ENCODE assay signal across 8 cellular contexts in the genomic region with DNA sequence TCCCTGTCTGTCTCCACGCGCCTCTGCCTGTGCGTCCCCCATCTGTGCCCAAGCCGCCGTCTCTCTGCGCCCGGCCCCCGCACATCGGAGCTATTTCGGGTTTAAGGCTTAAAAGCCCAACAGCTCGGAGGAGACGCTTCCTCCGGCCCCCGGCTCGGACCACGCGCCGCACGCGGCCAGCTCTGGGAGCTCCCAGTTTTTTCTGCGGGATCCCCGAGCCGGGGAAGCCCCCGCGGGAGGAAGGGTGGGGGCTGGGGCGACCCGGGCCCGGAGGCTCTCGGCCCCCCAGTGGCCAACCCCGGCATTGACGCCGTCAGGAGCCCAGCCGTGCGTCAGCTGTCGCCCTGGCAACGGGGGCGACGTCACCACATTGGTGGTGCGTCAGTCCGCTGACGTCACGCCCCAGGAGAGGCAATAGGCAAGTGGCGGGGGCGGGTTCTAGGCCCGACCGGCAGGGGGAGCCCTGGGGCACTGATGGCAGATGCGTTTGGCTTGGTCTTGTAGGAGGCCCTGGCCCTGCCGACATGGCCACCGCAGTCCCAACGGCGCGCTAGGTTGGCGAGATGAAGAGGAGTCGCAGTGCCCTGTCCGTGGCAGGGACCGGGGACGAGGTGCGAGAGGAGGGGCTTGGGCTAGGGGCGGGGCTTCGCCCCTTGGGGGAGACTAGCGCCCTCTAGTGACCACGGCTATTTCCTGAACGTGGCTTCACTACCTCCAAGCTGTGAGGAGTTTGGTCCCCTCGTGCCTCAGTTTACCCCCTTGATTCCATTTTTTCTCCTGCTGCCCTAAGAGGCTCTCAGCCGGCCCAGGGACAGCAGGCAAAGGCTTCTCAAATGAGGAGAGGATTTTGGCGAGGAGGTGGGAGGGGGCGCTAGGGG. TPM values are rescaled to one million over a fixed set of nuclear protein-coding genes. Genes with fewer than 3 reads are reported as not detected.
A peak's percentile ranks its signal among the peaks of the same experiment; 100 is the strongest.
DNase-seq lines count a peak whose midpoint lies in the region; ATAC-seq, FAIRE-seq and TF ChIP-seq lines count a peak whose summit lies in the region.

No MANE protein-coding gene starts in this region.

- WGBS in H1 (ENCODE audit: extremely low coverage in 1 of 2, insufficient coverage in 1 of 2, insufficient read length in 1 of 2, insufficient replicate concordance in 2 of 2, low coverage in 1 of 2, low lambda C conversion rate in 2 of 2, missing lambda C conversion rate in 1 of 2), 2 experiments: 8% methylated on average over 57 of the region's 67 CpGs; no CpG with 5 or more reads in 1 of the 2 experiments

- TF ChIP-seq POLR2A in GM19099 (IDR thresholded peaks at IDR 0.05; ENCODE audit: extremely low read depth, insufficient read length, low read depth) (peak; percentile 20), H1 (IDR thresholded peaks at IDR 0.05; ENCODE audit: control extremely low read depth in 1 of 2, low read depth in 2 of 2, low read length in 2 of 2) (no peak)

- H3K56ac ChIP-seq in H1 (replicated peaks; ENCODE audit: insufficient read length, low read depth, low read length): no peak overlapping the region

- no peak overlapping the region for H4K91ac ChIP-seq in H1 (replicated peaks; ENCODE audit: insufficient read length, low read length)

- H4K20me1 ChIP-seq in H1 (replicated peaks in 1 of 2; ENCODE audit: control insufficient read depth in 1 of 2, insufficient read depth in 2 of 2, low read length in 2 of 2): peaks cover 0 to 7% of the 10 kb centered on the region in 2 experiments

- H3K27me3 ChIP-seq in BE2C (no peaks in the 10 kb centered on the region), H1 (replicated peaks in 1 of 4; ENCODE audit: control insufficient read depth in 3 of 4, extremely low read depth in 1 of 4, insufficient read depth in 3 of 4, low read length in 3 of 4) (peaks cover 25 to 62% (median 52%) of the 10 kb centered on the region in 4 experiments)

- H3K9me3 Mint-ChIP-seq in mesothelial cell of epicardium: no peaks in the 10 kb centered on the region

- no peak overlapping the region for H3K23ac ChIP-seq in H1 (ENCODE audit: insufficient read length)

- H3K4me1 Mint-ChIP-seq in mesothelial cell of epicardium: peaks cover 30% of the 10 kb centered on the region

- ATAC-seq in HG03521 (IDR thresholded peaks at IDR 0.05; ENCODE audit: unreplicated experiment): peak; percentile 47

- H3K23me2 ChIP-seq in H1 (ENCODE audit: low read depth, low read length): peaks cover 14% of the 10 kb centered on the region; the same call in 1 of the 2 replicates

- peak overlapping the region; percentile 19 for H4K5ac ChIP-seq in H1 (ENCODE audit: insufficient read length, low read depth, low read length)

- H3K36me3 Mint-ChIP-seq in mesothelial cell of epicardium: no peaks in the 10 kb centered on the region

- H2AK5ac ChIP-seq in H1 (ENCODE audit: low read depth, low read length): no peak overlapping the region

- H3K4me3 Mint-ChIP-seq in mesothelial cell of epicardium: peak overlapping the region; percentile 66

- no peak for FAIRE-seq in H1 (lab: Jason Lieb, UNC)

- no peak overlapping the region for H3K14ac ChIP-seq in H1 (ENCODE audit: insufficient read length)

- H3K4me3 ChIP-seq in BE2C (ENCODE audit: low read depth, low read length) (peak overlapping the region; percentile 99), H1 (ENCODE audit: extremely low read depth in 1 of 4, insufficient read depth in 2 of 4, low read depth in 3 of 4, low read length in 4 of 4) (peak overlapping the region; percentile 42 to 66 (median 54))

- no peak overlapping the region for H2BK120ac ChIP-seq in H1 (replicated peaks; ENCODE audit: low read depth, low read length)

- no peak overlapping the region for H2BK20ac ChIP-seq in H1 (ENCODE audit: low read length)

- H3K27ac ChIP-seq in H1 (ENCODE audit: low read depth, low read length): no peak overlapping the region

- TF ChIP-seq CTCF in BE2C (IDR thresholded peaks at IDR 0.05; ENCODE audit: low read depth, low read length): peak; percentile 69
- peak; percentile 69 to 79 (median 78) for TF ChIP-seq CTCF in H1 (IDR thresholded peaks at IDR 0.05; ENCODE audit: control extremely low read depth in 1 of 3, insufficient read depth in 1 of 3, low read depth in 1 of 3, low read length in 3 of 3)
- peak; percentile 100 for TF ChIP-seq CTCF in mesothelial cell of epicardium (IDR thresholded peaks at IDR 0.05; ENCODE audit: unreplicated experiment)

- H3K4me2 ChIP-seq in H1 (ENCODE audit: insufficient read depth in 1 of 2, low read depth in 2 of 2, low read length in 2 of 2): peak overlapping the region; percentile 83 to 95

- CTCF ChIA-PET in H1 (lab: Charles Lee; ENCODE audit: partially characterized antibody): interaction anchor here (0.6 to 9.4 kb wide), 38 partner anchors 13 to 1098 kb away, joined by 3 to 172 read pairs (median 4); a partner anchor contains a TSS

- H3K27me3 Mint-ChIP-seq in mesothelial cell of epicardium (ENCODE audit: low read depth): peaks cover 81% of the 10 kb centered on the region

- peak overlapping the region; percentile 91 for H3K27ac Mint-ChIP-seq in mesothelial cell of epicardium

- H3K36me3 ChIP-seq in BE2C: no peaks in the 10 kb centered on the region
- no peaks in the 10 kb centered on the region for H3K36me3 ChIP-seq in H1 (ENCODE audit: control insufficient read depth in 2 of 4, insufficient read depth in 4 of 4, low read length in 3 of 4)

- peak overlapping the region; percentile 58; the same call in 1 of the 2 replicates for H4K8ac ChIP-seq in H1 (ENCODE audit: extremely low read depth, insufficient read depth, low read length)

- no peaks in the 10 kb centered on the region; the same call in none of the 2 replicates for H3K4me1 ChIP-seq in BE2C
- peaks cover 5 to 26% (median 13%) of the 10 kb centered on the region in 4 experiments for H3K4me1 ChIP-seq in H1 (replicated peaks in 1 of 4; ENCODE audit: control insufficient read depth in 3 of 4, insufficient read depth in 4 of 4, low read length in 3 of 4)

- no peaks in the 10 kb centered on the region for H3K79me2 ChIP-seq in H1 (ENCODE audit: control insufficient read depth in 1 of 2, insufficient read depth in 2 of 2, low read length in 2 of 2)

- H3K9me3 ChIP-seq in BE2C (no peaks in the 10 kb centered on the region), H1 (ENCODE audit: insufficient read depth in 2 of 2, low read depth in 1 of 2, low read length in 1 of 2) (peaks cover 0 to 2% of the 10 kb centered on the region in 2 experiments; a peak in 1 of 4 replicates)

- peak overlapping the region; percentile 35 for H3K4ac ChIP-seq in H1 (replicated peaks; ENCODE audit: insufficient read length, low read depth, low read length)

- no peak overlapping the region for H2BK5ac ChIP-seq in H1 (ENCODE audit: low read depth, low read length)

- POLR2A ChIA-PET in H1 (lab: Charles Lee; ENCODE audit: partially characterized antibody): interaction anchor here (0.6 to 5.0 kb wide), 4 partner anchors 12 to 303 kb away, joined by 3 to 33 read pairs (median 4); a partner anchor contains a TSS

- H2BK12ac ChIP-seq in H1 (ENCODE audit: low read depth, low read length): no peak overlapping the region; the same call in 1 of the 2 replicates

- peak; percentile 28 to 30; a peak in 3 of 4 replicates for TF ChIP-seq RAD21 in H1 (IDR thresholded peaks at IDR 0.05 in 1 of 2, conservative IDR thresholded peaks at IDR 0.05 in 1 of 2; ENCODE audit: low read depth in 2 of 2, low read length in 2 of 2)

- TF ChIP-seq EP300 in H1 (IDR thresholded peaks at IDR 0.05; ENCODE audit: borderline replicate concordance in 1 of 2, low read depth in 2 of 2, low read length in 2 of 2): peak in 1 of 2 experiments; percentile 85; a peak in 1 of 3 replicates

- H3K18ac ChIP-seq in H1 (ENCODE audit: extremely low read depth, low read length): no peak overlapping the region

- no peaks in the 10 kb centered on the region for H3K79me1 ChIP-seq in H1 (ENCODE audit: low read depth, low read length)

- peak overlapping the region in 2 of 4 experiments; percentile 6 to 8; a peak in 1 of 7 replicates for H3K9ac ChIP-seq in H1 (replicated peaks in 1 of 4; ENCODE audit: extremely low read depth in 1 of 4, low read depth in 3 of 4, low read length in 3 of 4)

- no peak overlapping the region for H2BK15ac ChIP-seq in H1 (ENCODE audit: low read length)

- peak overlapping the region; percentile 95 for H2AFZ ChIP-seq in H1 (ENCODE audit: low read length)

- DNase-seq in BE2C: peak; percentile 93
- DNase-seq in NK-92 treated with Interleukin-12 subunit alpha and Interleukin-12 subunit beta, amount 100 ng/mL, for 24 hours (lab: John Stamatoyannopoulos, UW): peak; percentile 85
- DNase-seq in activated CD8-positive, alpha-beta memory T cell treated with anti-CD3 and anti-CD28 coated beads for 4 hours (ENCODE audit: low read depth in 2 of 2): peak; percentile 83 to 85
- peak; percentile 83 to 100 for DNase-seq in H1 (ENCODE audit: low read depth in 1 of 2, low spot score in 2 of 2)
- DNase-seq in mesothelial cell of epicardium (ENCODE audit: low spot score in 2 of 2, unreplicated experiment in 2 of 2): peak; percentile 74 to 90
- DNase-seq in stimulated activated CD8-positive, alpha-beta memory T cell treated with anti-CD3 and anti-CD28 coated beads, Interleukin-15, amount 100 ng/mL, for 4 hours (ENCODE audit: low read depth in 2 of 2): peak; percentile 82 to 84

RNA-seq across cellular contexts. Expression of a gene that starts 3.7 kb away (rescaled TPM):
- polyA plus RNA-seq in BE2C (2012; ENCODE audit: insufficient read depth, insufficient read length, low read depth): 7.6 TPM
- 4.4 and 5.0 TPM in 2 replicates for total RNA-seq in H1 (2021; fragmentation: NEBNext Ultra II Directional; extraction: Animal tissue kit (Norgen Biotek cat#: 25700))
- polyA plus RNA-seq in H1 (2011; rRNA removed): 2.0 and 3.4 TPM in 2 replicates
- 1.8 TPM for polyA plus RNA-seq in H1 (2011; cell fraction: cytosol; rRNA removed)
- polyA plus RNA-seq in H1 (2011; cell fraction: nucleus; rRNA removed): 2.5 TPM
- 2.6 to 4.2 TPM (median 3.9 TPM) in 4 replicates for polyA plus RNA-seq in H1 (2012, experiment 1 of 2)
- polyA plus RNA-seq in H1 (2012, experiment 2 of 2): 3.2 TPM
- polyA plus RNA-seq in H1 (2013, experiment 1 of 2): 3.3 TPM
- 3.4 TPM for polyA plus RNA-seq in H1 (2013, experiment 2 of 2)
- polyA minus RNA-seq in H1 (2011; rRNA and poly(A)+ RNA removed): 2.8 and 3.4 TPM in 2 replicates
- polyA minus RNA-seq in H1 (2011; cell fraction: cytosol; rRNA and poly(A)+ RNA removed): 4.5 TPM
- 2.3 TPM for polyA minus RNA-seq in H1 (2011; cell fraction: nucleus; rRNA and poly(A)+ RNA removed)
- total RNA-seq in mesothelial cell of epicardium: 2.9 to 3.1 TPM (median 3.0 TPM) in 3 replicates

RNA-seq across cellular contexts. Expression of a gene that starts 13.3 kb away (rescaled TPM):
- 428 TPM for polyA plus RNA-seq in BE2C (2012; ENCODE audit: insufficient read depth, insufficient read length, low read depth)
- total RNA-seq in H1 (2021; fragmentation: NEBNext Ultra II Directional; extraction: Animal tissue kit (Norgen Biotek cat#: 25700)): 162 and 164 TPM in 2 replicates
- 181 and 285 TPM in 2 replicates for polyA plus RNA-seq in H1 (2011; rRNA removed)
- 404 TPM for polyA plus RNA-seq in H1 (2011; cell fraction: cytosol; rRNA removed)
- 587 TPM for polyA plus RNA-seq in H1 (2011; cell fraction: nucleus; rRNA removed)
- 155 to 277 TPM (median 276 TPM) in 4 replicates for polyA plus RNA-seq in H1 (2012, experiment 1 of 2)
- 150 TPM for polyA plus RNA-seq in H1 (2012, experiment 2 of 2)
- 155 TPM for polyA plus RNA-seq in H1 (2013, experiment 1 of 2)
- 145 TPM for polyA plus RNA-seq in H1 (2013, experiment 2 of 2)
- polyA minus RNA-seq in H1 (2011; rRNA and poly(A)+ RNA removed): 66.0 and 91.9 TPM in 2 replicates
- 104 TPM for polyA minus RNA-seq in H1 (2011; cell fraction: cytosol; rRNA and poly(A)+ RNA removed)
- polyA minus RNA-seq in H1 (2011; cell fraction: nucleus; rRNA and poly(A)+ RNA removed): 73.2 TPM
- total RNA-seq in mesothelial cell of epicardium: 153 to 160 TPM (median 159 TPM) in 3 replicates

RNA-seq across cellular contexts. Expression of a gene that starts 36.2 kb away (rescaled TPM):
- 216 TPM for polyA plus RNA-seq in BE2C (2012; ENCODE audit: insufficient read depth, insufficient read length, low read depth)
- total RNA-seq in H1 (2021; fragmentation: NEBNext Ultra II Directional; extraction: Animal tissue kit (Norgen Biotek cat#: 25700)): 40.8 and 42.7 TPM in 2 replicates
- polyA plus RNA-seq in H1 (2011; rRNA removed): 32.1 and 47.6 TPM in 2 replicates
- polyA plus RNA-seq in H1 (2011; cell fraction: cytosol; rRNA removed): 37.8 TPM
- 184 TPM for polyA plus RNA-seq in H1 (2011; cell fraction: nucleus; rRNA removed)
- 44.3 to 65.1 TPM (median 54.1 TPM) in 4 replicates for polyA plus RNA-seq in H1 (2012, experiment 1 of 2)
- 41.2 TPM for polyA plus RNA-seq in H1 (2012, experiment 2 of 2)
- 39.9 TPM for polyA plus RNA-seq in H1 (2013, experiment 1 of 2)
- 36.9 TPM for polyA plus RNA-seq in H1 (2013, experiment 2 of 2)
- polyA minus RNA-seq in H1 (2011; rRNA and poly(A)+ RNA removed): 22.6 and 28.0 TPM in 2 replicates
- polyA minus RNA-seq in H1 (2011; cell fraction: cytosol; rRNA and poly(A)+ RNA removed): 20.1 TPM
- polyA minus RNA-seq in H1 (2011; cell fraction: nucleus; rRNA and poly(A)+ RNA removed): 32.9 TPM
- 142 to 148 TPM (median 146 TPM) in 3 replicates for total RNA-seq in mesothelial cell of epicardium
